24 cellular contexts compared by ENCODE assay signal in the genomic region with DNA sequence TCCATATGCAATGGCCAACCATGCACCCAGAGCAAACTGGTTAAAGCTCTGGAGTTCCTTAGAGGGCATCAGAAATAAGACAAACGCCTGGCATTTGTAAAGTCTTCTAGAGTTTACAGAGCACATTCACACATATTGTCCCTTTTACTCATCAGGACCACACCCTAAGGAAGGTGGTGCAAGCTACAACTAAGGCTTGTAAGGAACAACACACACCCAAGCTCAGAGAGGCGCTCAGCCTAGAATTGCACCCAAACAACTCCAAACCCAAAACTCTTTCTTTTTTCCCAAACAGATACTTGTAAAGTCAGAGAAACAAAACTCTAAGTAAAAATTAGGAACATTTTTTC. TPM values are rescaled to one million over a fixed set of nuclear protein-coding genes. Genes with fewer than 3 reads are reported as not detected.
"Had no signal": no experiment of that assay in that cellular context is flagged by ENCODE, and none has a peak within 500 bp of the region (broad histone marks: within the 10 kb centered on the region; RNA-seq: fewer than 3 reads in every experiment).

No MANE protein-coding gene starts in this region.

- H3K4me1 ChIP-seq: colonic mucosa, gastroesophageal sphincter, right lobe of liver, spleen, testis, tibial nerve, upper lobe of right lung, vagina had no signal

- H3K4me3 ChIP-seq: colonic mucosa, gastroesophageal sphincter, lung, right lobe of liver, spleen, testis, tibial nerve, upper lobe of right lung, vagina had no signal

- H3K36me3 ChIP-seq: colonic mucosa, gastroesophageal sphincter, neutrophil, right lobe of liver, spleen, tibial nerve, upper lobe of right lung, vagina had no signal

- H3K9me3 ChIP-seq: colonic mucosa, gastroesophageal sphincter, neutrophil, right lobe of liver, testis, tibial nerve, upper lobe of right lung, vagina had no signal

- H3K27ac ChIP-seq: colonic mucosa, gastroesophageal sphincter, neutrophil, right lobe of liver, spleen, testis, tibial nerve, upper lobe of right lung, vagina had no signal

- DNase-seq: colonic mucosa; dermis blood vessel endothelial cell; glutamatergic neuron; immature natural killer cell; mesendoderm; naive thymus-derived CD8-positive, alpha-beta T cell; right lobe of liver; spleen; stimulated activated CD4-positive, alpha-beta T cell treated with anti-CD3 and anti-CD28 coated beads, Interleukin-15, amount 100 ng/mL, for 24 hours; stimulated activated CD4-positive, alpha-beta T cell treated with anti-CD3 and anti-CD28 coated beads, Interleukin-1b, Interleukin-23, amount 100 ng/mL, for 48 hours; stimulated activated CD4-positive, alpha-beta T cell treated with anti-CD3 and anti-CD28 coated beads, Interleukin-4, amount 100 ng/mL, for 24 hours; testis; upper lobe of right lung had no signal

- H3K27me3 ChIP-seq: colonic mucosa, gastroesophageal sphincter, neutrophil, right lobe of liver, spleen, testis, upper lobe of right lung, vagina had no signal

- ATAC-seq: gastroesophageal sphincter; naive thymus-derived CD8-positive, alpha-beta T cell; right lobe of liver; stimulated activated memory B cell treated with anti-CD40 and anti-IgM and Interleukin-4, amounts not matched to agents 10 μg/mL and 1 μg/mL and 100 μg/mL, for 72 hours; upper lobe of right lung had no signal

RNA-seq across cellular contexts. Expression of gene SMPX, which starts 46.1 kb away (rescaled TPM):
- total RNA-seq: dermis blood vessel endothelial cell; fibroblast of villous mesenchyme; naive thymus-derived CD8-positive, alpha-beta T cell; osteoblast; spleen; subcutaneous adipose tissue; testis; tibial nerve; upper lobe of right lung; vagina had no signal
- polyA plus RNA-seq: immature natural killer cell; keratinocyte; naive thymus-derived CD8-positive, alpha-beta T cell had no signal

RNA-seq across cellular contexts. Expression of gene KLHL34, which starts 53.7 kb away (rescaled TPM):
- total RNA-seq: dermis blood vessel endothelial cell, fibroblast of villous mesenchyme, upper lobe of right lung, vagina had no signal
- polyA plus RNA-seq: immature natural killer cell, keratinocyte, neural cell had no signal
